In the genomic region with DNA sequence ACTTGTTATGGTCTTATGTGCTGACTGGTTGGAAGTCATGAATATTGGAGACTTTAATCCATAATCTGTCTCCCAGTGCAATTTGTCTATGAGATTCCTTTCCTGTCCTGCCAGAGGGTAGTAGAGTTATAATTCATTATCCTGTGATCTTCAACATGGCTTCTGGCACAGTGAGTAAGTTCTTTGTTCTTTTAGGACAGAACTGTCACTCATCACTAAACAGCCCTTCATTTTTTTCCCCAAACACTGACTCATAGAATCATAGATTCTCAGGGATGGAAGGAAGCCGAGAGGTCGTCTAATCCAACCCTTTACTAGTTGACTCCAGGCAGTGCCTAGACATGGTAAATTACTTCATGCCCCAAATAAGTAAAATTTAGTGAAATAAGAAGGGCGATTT, we compare ENCODE assay signal across 14 cellular contexts.
DNase-seq lines count a peak whose midpoint lies in the region; ATAC-seq and TF ChIP-seq lines count a peak whose summit lies in the region.
"Had no signal": no experiment of that assay in that cellular context is flagged by ENCODE, and none has a peak within 500 bp of the region (broad histone marks: within the 10 kb centered on the region; RNA-seq: fewer than 3 reads in every experiment).

No MANE protein-coding gene starts in this region.

- no peak overlapping the region for H3K27ac Mint-ChIP-seq in progenitor cell of endocrine pancreas
- H3K27ac Mint-ChIP-seq: activated B cell treated with CpG ODN at 0.5 μM for 24 hours; activated CD8-positive, alpha-beta memory T cell treated with anti-CD3 and anti-CD28 coated beads, Interleukin-2, amount 10 ng/mL, durations not matched to agents 7 days and 5 days; activated naive CD4-positive, alpha-beta T cell treated with anti-CD3 and anti-CD28 coated beads for 36 hours had no signal

- H3K27me3 ChIP-seq in mesenchymal stem cell (ENCODE audit: control insufficient read depth in 1 of 2, insufficient read depth in 1 of 2, low read length in 2 of 2), result peaks cover 0 to 36% of the 10 kb centered on the region in 2 experiments

- H3K4me1 ChIP-seq in mesenchymal stem cell (ENCODE audit: control insufficient read depth, insufficient read depth, low read depth, low read length), result peaks cover 4% of the 10 kb centered on the region

- H3K4ac ChIP-seq in mesenchymal stem cell (ENCODE audit: low read depth in 1 of 2, low read length in 2 of 2), result no peak overlapping the region

- peak overlapping the region; percentile 85 for H3K27ac ChIP-seq in mesenchymal stem cell (ENCODE audit: low read length, poor library complexity, severe bottlenecking)

- H3K9me3 Mint-ChIP-seq in progenitor cell of endocrine pancreas (ENCODE audit: low read depth), result no peaks in the 10 kb centered on the region
- H3K9me3 Mint-ChIP-seq: activated B cell treated with CpG ODN at 0.5 μM for 24 hours; activated naive CD4-positive, alpha-beta T cell treated with anti-CD3 and anti-CD28 coated beads for 36 hours had no signal

- no peak overlapping the region for H4K8ac ChIP-seq in mesenchymal stem cell (ENCODE audit: low read length)

- H3K27me3 Mint-ChIP-seq in progenitor cell of endocrine pancreas, result no peaks in the 10 kb centered on the region
- H3K27me3 Mint-ChIP-seq: activated B cell treated with CpG ODN at 0.5 μM for 24 hours; activated CD8-positive, alpha-beta memory T cell treated with anti-CD3 and anti-CD28 coated beads, Interleukin-2, amount 10 ng/mL, durations not matched to agents 7 days and 5 days had no signal

- H4K91ac ChIP-seq in mesenchymal stem cell (ENCODE audit: low read length), result no peak overlapping the region

- no peak overlapping the region for H3K4me2 ChIP-seq in mesenchymal stem cell (ENCODE audit: low read length, poor library complexity, severe bottlenecking)

- no peak overlapping the region for H2AK5ac ChIP-seq in mesenchymal stem cell (ENCODE audit: low read length, severe bottlenecking)

- TF ChIP-seq CTCF in progenitor cell of endocrine pancreas (IDR thresholded peaks at IDR 0.05; ENCODE audit: unreplicated experiment), result no peak

- 56% methylated on average over 3 of the region's 3 CpGs for WGBS in mesenchymal stem cell

- H3K36me3 ChIP-seq in mesenchymal stem cell (ENCODE audit: control insufficient read depth in 1 of 2, insufficient read depth in 2 of 2, low read depth in 1 of 2, low read length in 2 of 2), result no peaks in the 10 kb centered on the region
- H3K36me3 ChIP-seq: HAP-1 had no signal

- no peaks in the 10 kb centered on the region for H3K79me1 ChIP-seq in mesenchymal stem cell (replicated peaks; ENCODE audit: low read length, poor library complexity, severe bottlenecking)

- DNase-seq in RPMI7951 (ENCODE audit: low read depth) (peak; percentile 36), dermis blood vessel endothelial cell (peak; percentile 63), mesenchymal stem cell (peak; percentile 34), progenitor cell of endocrine pancreas (ENCODE audit: low spot score, unreplicated experiment) (no peak), NCI-H1092 treated with DMSO at 0.1 percent for 48 hours (lab: John Stamatoyannopoulos, UW) (no peak)
- no peak for DNase-seq in activated CD4-positive, CD25-positive, alpha-beta regulatory T cell (lab: John Stamatoyannopoulos, UW)
- DNase-seq: activated B cell treated with CpG ODN at 0.5 μM for 24 hours; activated CD8-positive, alpha-beta memory T cell treated with anti-CD3 and anti-CD28 coated beads, Interleukin-2, amount 10 ng/mL, durations not matched to agents 7 days and 5 days; activated naive CD4-positive, alpha-beta T cell treated with anti-CD3 and anti-CD28 coated beads for 36 hours; cerebellar nuclear complex; stimulated activated naive CD4-positive, alpha-beta T cell treated with Interleukin-2 at 50 U/mL for 16 hours had no signal

- no peak overlapping the region for H2BK120ac ChIP-seq in mesenchymal stem cell (ENCODE audit: low read depth, low read length)

- no peak overlapping the region for H2AFZ ChIP-seq in mesenchymal stem cell (ENCODE audit: low read depth, low read length)

- H3K18ac ChIP-seq in mesenchymal stem cell (ENCODE audit: low read depth in 1 of 2, low read length in 2 of 2), result no peak overlapping the region

- H2BK5ac ChIP-seq in mesenchymal stem cell (ENCODE audit: low read depth, low read length, poor library complexity, severe bottlenecking), result peak overlapping the region; percentile 19

- H3K36me3 Mint-ChIP-seq in progenitor cell of endocrine pancreas (ENCODE audit: insufficient read depth), result no peaks in the 10 kb centered on the region
- H3K36me3 Mint-ChIP-seq: activated CD8-positive, alpha-beta memory T cell treated with anti-CD3 and anti-CD28 coated beads, Interleukin-2, amount 10 ng/mL, durations not matched to agents 7 days and 5 days had no signal

- H3K9ac ChIP-seq in mesenchymal stem cell (ENCODE audit: low read length), result no peak overlapping the region

- no peak overlapping the region for H3K4me3 ChIP-seq in mesenchymal stem cell (ENCODE audit: insufficient read depth in 1 of 2, low read depth in 1 of 2, low read length in 2 of 2)
- H3K4me3 ChIP-seq: HAP-1 had no signal

- no peaks in the 10 kb centered on the region for H3K9me3 ChIP-seq in mesenchymal stem cell (ENCODE audit: control insufficient read depth, low read length)
- H3K9me3 ChIP-seq: HAP-1 had no signal

- ATAC-seq in HG02763 (IDR thresholded peaks at IDR 0.05; ENCODE audit: unreplicated experiment), result no peak
- ATAC-seq: activated CD8-positive, alpha-beta memory T cell treated with anti-CD3 and anti-CD28 coated beads, Interleukin-2, amount 10 ng/mL, durations not matched to agents 7 days and 5 days; esophagus mucosa had no signal

- H3K14ac ChIP-seq in mesenchymal stem cell (ENCODE audit: low read length in 2 of 2), result no peak overlapping the region

- no peak overlapping the region for H2BK15ac ChIP-seq in mesenchymal stem cell (ENCODE audit: low read depth, poor library complexity, severe bottlenecking)

- H3K4me1 Mint-ChIP-seq in progenitor cell of endocrine pancreas (ENCODE audit: low read depth), result peaks cover 21% of the 10 kb centered on the region
- H3K4me1 Mint-ChIP-seq: activated B cell treated with CpG ODN at 0.5 μM for 24 hours; activated CD8-positive, alpha-beta memory T cell treated with anti-CD3 and anti-CD28 coated beads, Interleukin-2, amount 10 ng/mL, durations not matched to agents 7 days and 5 days had no signal

- no peak overlapping the region for H2BK12ac ChIP-seq in mesenchymal stem cell (ENCODE audit: low read length in 2 of 2)

- no peak overlapping the region for H3K4me3 Mint-ChIP-seq in progenitor cell of endocrine pancreas (ENCODE audit: low read depth)
- H3K4me3 Mint-ChIP-seq: activated B cell treated with CpG ODN at 0.5 μM for 24 hours; activated CD8-positive, alpha-beta memory T cell treated with anti-CD3 and anti-CD28 coated beads, Interleukin-2, amount 10 ng/mL, durations not matched to agents 7 days and 5 days; activated naive CD4-positive, alpha-beta T cell treated with anti-CD3 and anti-CD28 coated beads for 36 hours had no signal

- H3K23ac ChIP-seq in mesenchymal stem cell (ENCODE audit: low read length in 2 of 2), result no peak overlapping the region

Comparison
In these comparisons a context has a peak if more than half of its experiments do, and no peak if none do; other contexts are left out.
1. DNase-seq: peak in RPMI7951 (single experiment), dermis blood vessel endothelial cell (single experiment) and mesenchymal stem cell (single experiment); none in activated CD4-positive, CD25-positive, alpha-beta regulatory T cell (0 of 4), progenitor cell of endocrine pancreas (single experiment) and NCI-H1092 treated with DMSO at 0.1 percent for 48 hours (single experiment).